9 cellular contexts compared by ENCODE assay signal in genomic region chr2:135916232-135916631, GRCh38. TPM values are rescaled to one million over a fixed set of nuclear protein-coding genes. Genes with fewer than 3 reads are reported as not detected.
DNase-seq lines count a peak whose midpoint lies in the region; ATAC-seq, FAIRE-seq and TF ChIP-seq lines count a peak whose summit lies in the region.
"Had no signal": no experiment of that assay in that cellular context is flagged by ENCODE, and none has a peak within 500 bp of the region (broad histone marks: within the 10 kb centered on the region; RNA-seq: fewer than 3 reads in every experiment).

No MANE protein-coding gene starts in this region.

- H3K9ac ChIP-seq in fibroblast of lung (ENCODE audit: insufficient read depth, low read length), result no peak overlapping the region

- no peak overlapping the region for H2AFZ ChIP-seq in fibroblast of lung (ENCODE audit: low read length)

- no peaks in the 10 kb centered on the region for H4K20me1 ChIP-seq in fibroblast of lung (ENCODE audit: control insufficient read depth, extremely low read depth, insufficient read depth, low read length)

- no peaks in the 10 kb centered on the region for H3K27me3 ChIP-seq in RWPE2 (ENCODE audit: insufficient read depth, poor library complexity, severe bottlenecking)
- H3K27me3 ChIP-seq in fibroblast of lung (ENCODE audit: control insufficient read depth, insufficient read depth, low read length), result no peaks in the 10 kb centered on the region

- DNase-seq in D721Med (ENCODE audit: insufficient read length, low spot score), result no peak
- peak; percentile 14 for DNase-seq in HTR-8/SVneo (ENCODE audit: insufficient read length, low spot score)
- no peak for DNase-seq in RWPE2 (ENCODE audit: low spot score)
- peak; percentile 24 to 60 for DNase-seq in fibroblast of lung (ENCODE audit: low read depth in 2 of 2)
- DNase-seq in renal cortical epithelial cell (ENCODE audit: low read depth), result peak; percentile 62
- no peak for DNase-seq in ecto neural progenitor cell (ENCODE audit: low spot score)

- H3K79me2 ChIP-seq in fibroblast of lung (ENCODE audit: control insufficient read depth, insufficient read depth, low read length), result no peaks in the 10 kb centered on the region

- H3K27ac ChIP-seq in RWPE2 (ENCODE audit: poor library complexity, severe bottlenecking), result no peak overlapping the region
- no peak overlapping the region for H3K27ac ChIP-seq in fibroblast of lung (ENCODE audit: insufficient read depth, low read length)

- peak; percentile 49 for TF ChIP-seq CTCF in D721Med (IDR thresholded peaks at IDR 0.05; ENCODE audit: insufficient read depth, missing control alignments)
- TF ChIP-seq CTCF in RWPE2 (IDR thresholded peaks at IDR 0.05; ENCODE audit: poor library complexity, severe bottlenecking), result peak; percentile 78
- TF ChIP-seq CTCF in fibroblast of lung (conservative IDR thresholded peaks at IDR 0.05 in 1 of 2, IDR thresholded peaks at IDR 0.05 in 1 of 2; ENCODE audit: low read depth in 1 of 2, low read length in 2 of 2), result peak; percentile 12 to 27

- H3K4me1 ChIP-seq in RWPE2 (ENCODE audit: insufficient read depth, poor library complexity, severe bottlenecking), result no peaks in the 10 kb centered on the region
- no peaks in the 10 kb centered on the region for H3K4me1 ChIP-seq in fibroblast of lung (ENCODE audit: control insufficient read depth, extremely low read depth, insufficient read depth, low read length)

- H3K4me3 ChIP-seq in RWPE2 (ENCODE audit: severe bottlenecking) (no peak overlapping the region), fibroblast of lung (replicated peaks in 1 of 4; ENCODE audit: control extremely low read depth in 1 of 4, insufficient read depth in 1 of 4, low read depth in 3 of 4, low read length in 4 of 4) (no peak overlapping the region)
- H3K4me3 ChIP-seq: mucosa of descending colon had no signal

- FAIRE-seq in D721Med (lab: Jason Lieb, UNC), result no peak
- FAIRE-seq in HTR-8/SVneo (lab: Jason Lieb, UNC), result no peak

- no peaks in the 10 kb centered on the region for H3K9me3 ChIP-seq in RWPE2 (ENCODE audit: severe bottlenecking)
- H3K9me3 ChIP-seq in fibroblast of lung (ENCODE audit: control insufficient read depth, insufficient read depth, low read depth, low read length), result no peaks in the 10 kb centered on the region
- H3K9me3 ChIP-seq: mucosa of descending colon had no signal

- H3K36me3 ChIP-seq in RWPE2 (ENCODE audit: low read depth) (peaks cover 68% of the 10 kb centered on the region), fibroblast of lung (ENCODE audit: control insufficient read depth, insufficient read depth, low read length) (no peaks in the 10 kb centered on the region)

- no peak overlapping the region for H3K4me2 ChIP-seq in fibroblast of lung (ENCODE audit: extremely low read depth, insufficient read depth, low read length)

- ATAC-seq in RWPE2 (ENCODE audit: low read depth) (no peak; the same call in 2 of the 3 replicates), GM19463 (IDR thresholded peaks at IDR 0.05; ENCODE audit: unreplicated experiment) (no peak), GM21367 (IDR thresholded peaks at IDR 0.05; ENCODE audit: unreplicated experiment) (no peak)
- ATAC-seq: mucosa of descending colon had no signal

RNA-seq across cellular contexts. Expression of gene MCM6, which starts 40.0 kb away (rescaled TPM):
- total RNA-seq in fibroblast of lung, result 8.7 and 11.2 TPM in 2 replicates
- 36.0 and 60.2 TPM in 2 replicates for polyA plus RNA-seq in fibroblast of lung
- 21.8 and 42.9 TPM in 2 replicates for polyA plus RNA-seq in fibroblast of lung (2012)
- 13.3 and 37.7 TPM in 2 replicates for polyA minus RNA-seq in fibroblast of lung (ENCODE audit: low replicate concordance)
- total RNA-seq in renal cortical epithelial cell, result 14.4 and 14.8 TPM in 2 replicates

Comparison
In these comparisons a context has a peak if more than half of its experiments do, and no peak if none do; other contexts are left out.
1. DNase-seq: peak in HTR-8/SVneo (single experiment), fibroblast of lung (2 of 2) and renal cortical epithelial cell (single experiment); none in D721Med (single experiment), RWPE2 (single experiment) and ecto neural progenitor cell (single experiment).
2. CTCF ChIP-seq: peak in every context shown above with its lines; median percentile 78 in RWPE2; 49 in D721Med; 20 in fibroblast of lung.